8 cellular contexts compared by ENCODE assay signal in the genomic region with DNA sequence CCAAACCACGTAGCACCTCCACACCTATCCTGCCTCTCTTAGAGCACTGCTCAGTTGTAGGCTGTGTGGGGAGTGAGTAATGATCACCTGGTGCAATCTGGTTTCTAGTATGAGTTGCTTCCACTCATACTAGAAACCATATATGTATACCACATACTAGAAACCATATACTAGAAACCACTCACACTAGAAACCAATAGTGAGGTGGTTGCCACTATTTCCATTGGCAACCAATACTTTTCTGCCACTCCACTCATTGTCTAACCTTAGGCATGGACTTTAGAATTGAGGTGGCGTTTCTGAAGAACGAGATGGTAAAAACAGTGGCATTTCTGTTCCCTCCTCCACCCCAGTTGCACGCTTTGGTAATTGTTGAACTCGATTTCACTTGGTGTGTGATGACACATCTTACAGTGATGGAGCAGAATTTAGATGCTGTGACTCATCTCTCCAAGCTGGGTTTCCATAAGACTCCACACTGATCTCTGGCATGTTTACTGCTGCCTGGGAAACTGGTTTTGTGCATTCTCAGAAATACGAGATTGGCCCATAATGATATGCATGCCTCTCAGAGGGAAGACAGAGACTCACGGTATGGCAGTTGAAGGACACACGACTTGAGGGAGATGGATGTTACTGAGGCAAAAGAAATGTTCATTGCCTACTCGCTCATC.
DNase-seq lines count a peak whose midpoint lies in the region; ATAC-seq, FAIRE-seq and TF ChIP-seq lines count a peak whose summit lies in the region.

No MANE protein-coding gene starts in this region.

- H3K4me3 ChIP-seq in mammary epithelial cell (replicated peaks in 1 of 3; ENCODE audit: insufficient read depth in 1 of 3, low read depth in 2 of 3, low read length in 3 of 3), result no peak overlapping the region
- no peak overlapping the region for H3K4me3 ChIP-seq in CD8-positive, alpha-beta T cell (ENCODE audit: low read depth, low read length)
- H3K4me3 ChIP-seq in adrenal gland, result no peak overlapping the region
- H3K4me3 ChIP-seq in kidney (ENCODE audit: low read length in 2 of 2), result no peak overlapping the region

- peak overlapping the region; percentile 39 for H2AFZ ChIP-seq in mammary epithelial cell (ENCODE audit: low read depth, low read length)

- dilution Hi-C loops in mammary epithelial cell (cut with HindIII; ENCODE audit: low sequenced_read_pairs), result loop anchor here (5.0 kb wide), 1 partner anchor 75 kb away; no protein-coding TSS in a partner anchor

- H4K20me1 ChIP-seq in mammary epithelial cell (ENCODE audit: insufficient read depth, low read length), result no peaks in the 10 kb centered on the region

- no peak overlapping the region for H3K4me3 Mint-ChIP-seq in CD8-positive, alpha-beta T cell

- POLR2A ChIA-PET in CD8-positive, alpha-beta T cell (lab: Charles Lee), result no interaction called here

- intact Hi-C loops in mammary epithelial cell (cut with micrococcal nuclease), result no loop called here
- intact Hi-C loops in CD8-positive, alpha-beta T cell (cut with DNase I, micrococcal nuclease), result no loop called here
- intact Hi-C loops in adrenal gland (cut with DNase I), result no loop called here
- intact Hi-C loops in kidney (cut with DNase I), result no loop called here

- TF ChIP-seq POLR2A in adrenal gland (IDR thresholded peaks at IDR 0.05), result no peak

- ATAC-seq in GM21360 (IDR thresholded peaks at IDR 0.05; ENCODE audit: unreplicated experiment) (peak; percentile 89), HG03457 (IDR thresholded peaks at IDR 0.05; ENCODE audit: unreplicated experiment) (peak; percentile 89)
- ATAC-seq in CD8-positive, alpha-beta T cell, result no peak

- no peaks in the 10 kb centered on the region for H3K36me3 Mint-ChIP-seq in CD8-positive, alpha-beta T cell

- BruUV-seq in mammary epithelial cell (replicated peaks; lab: Mats Ljungman, UMichigan), result no TSS peak

- CTCF ChIA-PET in mammary epithelial cell (lab: Charles Lee; ENCODE audit: low non-redundant PET), result no interaction called here
- CTCF ChIA-PET in CD8-positive, alpha-beta T cell (lab: Charles Lee), result no interaction called here

- no peaks in the 10 kb centered on the region for H3K4me1 Mint-ChIP-seq in CD8-positive, alpha-beta T cell (ENCODE audit: low read depth)

- H3K27me3 ChIP-seq in mammary epithelial cell (ENCODE audit: insufficient read depth, low read length) (no peaks in the 10 kb centered on the region), adrenal gland (no peaks in the 10 kb centered on the region)
- H3K27me3 ChIP-seq in CD8-positive, alpha-beta T cell (ENCODE audit: insufficient read depth, low read length), result no peaks in the 10 kb centered on the region

- H3K79me2 ChIP-seq in mammary epithelial cell (ENCODE audit: insufficient read depth, low read length), result no peaks in the 10 kb centered on the region

- no peak for FAIRE-seq in kidney (lab: Jason Lieb, UNC)

- no peak for TF ChIP-seq CTCF in mammary epithelial cell (conservative IDR thresholded peaks at IDR 0.05 in 1 of 2, IDR thresholded peaks at IDR 0.05 in 1 of 2; ENCODE audit: extremely low read depth in 1 of 2, insufficient read depth in 1 of 2, low read depth in 1 of 2, low read length in 2 of 2)
- no peak for TF ChIP-seq CTCF in CD8-positive, alpha-beta T cell (IDR thresholded peaks at IDR 0.05)
- no peak for TF ChIP-seq CTCF in adrenal gland (IDR thresholded peaks at IDR 0.05)
- no peak for TF ChIP-seq CTCF in kidney (IDR thresholded peaks at IDR 0.05; ENCODE audit: borderline replicate concordance, extremely low read depth, insufficient read depth)

- H3K36me3 ChIP-seq in mammary epithelial cell (ENCODE audit: insufficient read depth, low read length), result no peaks in the 10 kb centered on the region
- no peaks in the 10 kb centered on the region for H3K36me3 ChIP-seq in CD8-positive, alpha-beta T cell (ENCODE audit: insufficient read depth, low read length)
- no peaks in the 10 kb centered on the region for H3K36me3 ChIP-seq in adrenal gland (replicated peaks in 1 of 2)
- no peaks in the 10 kb centered on the region for H3K36me3 ChIP-seq in kidney (ENCODE audit: control insufficient read depth in 1 of 2, insufficient read depth in 2 of 2, low read length in 2 of 2)

- H3K27ac ChIP-seq in mammary epithelial cell (ENCODE audit: insufficient read depth, low read depth, low read length), result peak overlapping the region; percentile 99
- H3K27ac ChIP-seq in temporal lobe (ENCODE audit: low read depth, low read length), result peak overlapping the region; percentile 53
- no peak overlapping the region for H3K27ac ChIP-seq in CD8-positive, alpha-beta T cell (ENCODE audit: low read depth, low read length)
- no peak overlapping the region for H3K27ac ChIP-seq in adrenal gland
- no peak overlapping the region for H3K27ac ChIP-seq in kidney (ENCODE audit: low read depth in 2 of 2, low read length in 2 of 2)

- peak overlapping the region; percentile 60 for H3K4me2 ChIP-seq in mammary epithelial cell (ENCODE audit: insufficient read depth, low read depth, low read length)

- H3K9ac ChIP-seq in mammary epithelial cell (ENCODE audit: insufficient read depth, low read length), result peak overlapping the region; percentile 88
- no peak overlapping the region for H3K9ac ChIP-seq in kidney (ENCODE audit: low read length in 2 of 2)

- H3K27ac Mint-ChIP-seq in CD8-positive, alpha-beta T cell, result no peak overlapping the region

- H3K4me1 ChIP-seq in mammary epithelial cell (ENCODE audit: insufficient read depth, low read length), result peaks cover 19% of the 10 kb centered on the region
- no peaks in the 10 kb centered on the region for H3K4me1 ChIP-seq in CD8-positive, alpha-beta T cell (ENCODE audit: insufficient read depth, low read length)
- no peaks in the 10 kb centered on the region for H3K4me1 ChIP-seq in adrenal gland (replicated peaks in 1 of 2)
- H3K4me1 ChIP-seq in kidney (ENCODE audit: control insufficient read depth in 1 of 2, insufficient read depth in 1 of 2, low read depth in 1 of 2, low read length in 2 of 2), result no peaks in the 10 kb centered on the region

- in situ Hi-C loops in mammary epithelial cell (cut with MboI; ENCODE audit: low sequenced_read_pairs in 2 of 2), result loop anchor here in 1 of 2 donors (5.0 kb wide), 1 partner anchor 45 kb away; no protein-coding TSS in a partner anchor

- no peaks in the 10 kb centered on the region for H3K27me3 Mint-ChIP-seq in CD8-positive, alpha-beta T cell (ENCODE audit: low read depth)

- H3K9me3 ChIP-seq in mammary epithelial cell (replicated peaks; ENCODE audit: insufficient read depth, low read length) (no peaks in the 10 kb centered on the region), adrenal gland (replicated peaks in 1 of 3) (no peaks in the 10 kb centered on the region), kidney (ENCODE audit: control insufficient read depth in 1 of 2, low read length in 2 of 2) (no peaks in the 10 kb centered on the region)
- H3K9me3 ChIP-seq in CD8-positive, alpha-beta T cell (ENCODE audit: low read length), result no peaks in the 10 kb centered on the region

- 26% methylated on average over 9 of the region's 9 CpGs for WGBS in mammary epithelial cell (ENCODE audit: low coverage, missing lambda C conversion rate)
- 67 to 75% (median 73%) methylated on average over 9 of the region's 9 CpGs for WGBS in adrenal gland, 4 donors

- DNase-seq in GM03348 (ENCODE audit: low spot score) (peak; percentile 87), mammary epithelial cell (peak; percentile 96), adrenal gland (no peak), kidney (no peak)
- DNase-seq in CD8-positive, alpha-beta T cell, result no peak

- no peaks in the 10 kb centered on the region for H3K9me3 Mint-ChIP-seq in CD8-positive, alpha-beta T cell

Comparison
In these comparisons a context has a peak if more than half of its experiments do, and no peak if none do; other contexts are left out.
1. DNase-seq: peak in GM03348 (single experiment) and mammary epithelial cell (single experiment); none in CD8-positive, alpha-beta T cell (0 of 7), adrenal gland (0 of 7) and kidney (single experiment).
2. H3K27ac ChIP-seq: peak in mammary epithelial cell (single experiment) and temporal lobe (single experiment); none in CD8-positive, alpha-beta T cell (single experiment), adrenal gland (0 of 5) and kidney (0 of 2).